13 cellular contexts compared by ENCODE assay signal in genomic region chr10:127196955-127197432, GRCh38. TPM values are rescaled to one million over a fixed set of nuclear protein-coding genes. Genes with fewer than 3 reads are reported as not detected.
A peak's percentile ranks its signal among the peaks of the same experiment; 100 is the strongest.
DNase-seq lines count a peak whose midpoint lies in the region; ATAC-seq, FAIRE-seq and TF ChIP-seq lines count a peak whose summit lies in the region.
"Had no signal": no experiment of that assay in that cellular context is flagged by ENCODE, and none has a peak within 500 bp of the region (broad histone marks: within the 10 kb centered on the region; RNA-seq: fewer than 3 reads in every experiment).

No MANE protein-coding gene starts in this region.

- H2AFZ ChIP-seq in mammary epithelial cell (ENCODE audit: low read depth, low read length) = no peak overlapping the region
- no peak overlapping the region for H2AFZ ChIP-seq in keratinocyte (ENCODE audit: control insufficient read depth, low read length)

- H3K79me2 ChIP-seq in mammary epithelial cell (ENCODE audit: insufficient read depth, low read length) (no peaks in the 10 kb centered on the region), keratinocyte (ENCODE audit: control insufficient read depth, insufficient read depth, low read length) (no peaks in the 10 kb centered on the region)

- no TSS peak for BruUV-seq in mammary epithelial cell (replicated peaks; lab: Mats Ljungman, UMichigan)

- H4K20me1 ChIP-seq in mammary epithelial cell (ENCODE audit: insufficient read depth, low read length) = no peaks in the 10 kb centered on the region
- H4K20me1 ChIP-seq in keratinocyte (ENCODE audit: control insufficient read depth, extremely low read depth, insufficient read depth, low read length) = peaks cover 8% of the 10 kb centered on the region

- ATAC-seq in Right ventricle myocardium superior (ENCODE audit: poor library complexity) (no peak), GM21515 (IDR thresholded peaks at IDR 0.05; ENCODE audit: unreplicated experiment) (no peak), GM18867 (IDR thresholded peaks at IDR 0.05; ENCODE audit: unreplicated experiment) (no peak)

- H3K4me3 ChIP-seq in cardiac muscle cell (peak overlapping the region; percentile 38), mammary epithelial cell (replicated peaks in 1 of 3; ENCODE audit: insufficient read depth in 1 of 3, low read depth in 2 of 3, low read length in 3 of 3) (peak overlapping the region; percentile 27 to 47 (median 35)), keratinocyte (ENCODE audit: control insufficient read depth in 2 of 3, extremely low read depth in 1 of 3, insufficient read depth in 2 of 3, low read depth in 1 of 3, low read length in 3 of 3) (peak overlapping the region; percentile 14 to 45 (median 30)), testis (peak overlapping the region; percentile 54 to 67)

- DNase-seq in cardiac muscle cell (ENCODE audit: low read depth in 1 of 2, low spot score in 1 of 2) (no peak), Right ventricle myocardium superior (no peak), mammary epithelial cell (no peak), keratinocyte (ENCODE audit: low read depth, low spot score) (no peak), testis (peak; percentile 22), germinal center (ENCODE audit: low spot score) (no peak)
- DNase-seq: activated effector memory CD4-positive, alpha-beta T cell treated with anti-CD3 and anti-CD28 coated beads, Interleukin-2, amount 50 U/mL, for 16 hours; stimulated activated naive CD4-positive, alpha-beta T cell had no signal

- no peaks in the 10 kb centered on the region for H3K36me3 ChIP-seq in cardiac muscle cell
- no peaks in the 10 kb centered on the region for H3K36me3 ChIP-seq in mammary epithelial cell (ENCODE audit: insufficient read depth, low read length)
- peaks cover 0 to 2% of the 10 kb centered on the region in 2 experiments for H3K36me3 ChIP-seq in keratinocyte (ENCODE audit: control insufficient read depth in 2 of 2, extremely low read depth in 1 of 2, insufficient read depth in 2 of 2, low read length in 2 of 2)
- H3K36me3 ChIP-seq in testis (ENCODE audit: low read depth, missing control alignments) = no peaks in the 10 kb centered on the region
- H3K36me3 ChIP-seq: BE2C had no signal

- no peak for TF ChIP-seq POLR2A in testis (IDR thresholded peaks at IDR 0.05)

- H3K4me1 ChIP-seq in cardiac muscle cell (ENCODE audit: low read depth) (peaks cover 11% of the 10 kb centered on the region), mammary epithelial cell (ENCODE audit: insufficient read depth, low read length) (peaks cover 19% of the 10 kb centered on the region), keratinocyte (ENCODE audit: control insufficient read depth, extremely low read depth, insufficient read depth, low read length) (peaks cover 4% of the 10 kb centered on the region), testis (peaks cover 22% of the 10 kb centered on the region)
- H3K4me1 ChIP-seq: BE2C had no signal

- TF ChIP-seq CTCF in cardiac muscle cell (IDR thresholded peaks at IDR 0.05; ENCODE audit: low read depth, low read length) = no peak
- TF ChIP-seq CTCF in mammary epithelial cell (conservative IDR thresholded peaks at IDR 0.05 in 1 of 2, IDR thresholded peaks at IDR 0.05 in 1 of 2; ENCODE audit: extremely low read depth in 1 of 2, insufficient read depth in 1 of 2, low read depth in 1 of 2, low read length in 2 of 2) = no peak
- no peak for TF ChIP-seq CTCF in keratinocyte (optimal IDR thresholded peaks at IDR 0.05 in 1 of 3, IDR thresholded peaks at IDR 0.05 in 1 of 3, conservative IDR thresholded peaks at IDR 0.05 in 1 of 3; ENCODE audit: extremely low read depth in 1 of 3, insufficient read depth in 2 of 3, low read length in 3 of 3)
- no peak for TF ChIP-seq CTCF in testis (IDR thresholded peaks at IDR 0.05)

- CTCF ChIA-PET in mammary epithelial cell (lab: Charles Lee; ENCODE audit: low non-redundant PET) = interaction anchor here (0.6 kb wide), 1 partner anchor 184 kb away, joined by 4 read pairs; no protein-coding TSS in a partner anchor

- no peaks in the 10 kb centered on the region for H3K9me1 ChIP-seq in keratinocyte (ENCODE audit: control insufficient read depth, extremely low read depth, insufficient read depth, low read length)

- H3K9ac ChIP-seq in mammary epithelial cell (ENCODE audit: insufficient read depth, low read length) = no peak overlapping the region
- no peak overlapping the region for H3K9ac ChIP-seq in keratinocyte (ENCODE audit: control insufficient read depth, extremely low read depth, insufficient read depth, low read length)

- H3K27me3 ChIP-seq in cardiac muscle cell (peaks cover 64% of the 10 kb centered on the region), mammary epithelial cell (ENCODE audit: insufficient read depth, low read length) (no peaks in the 10 kb centered on the region), keratinocyte (ENCODE audit: control insufficient read depth, extremely low read depth, insufficient read depth, low read length) (peaks cover 12% of the 10 kb centered on the region), testis (no peaks in the 10 kb centered on the region)

- H3K27ac ChIP-seq in cardiac muscle cell (no peak overlapping the region), mammary epithelial cell (ENCODE audit: insufficient read depth, low read depth, low read length) (no peak overlapping the region), keratinocyte (ENCODE audit: control insufficient read depth, insufficient read depth, low read length) (no peak overlapping the region), testis (peak overlapping the region in 1 of 2 donors; percentile 59)
- H3K27ac ChIP-seq: VCaP had no signal

- WGBS in mammary epithelial cell (ENCODE audit: low coverage, missing lambda C conversion rate) = no CpG with 5 or more reads among the region's 11 CpGs
- 41 to 43% methylated on average over 7 to 11 of the region's 11 CpGs for WGBS in testis, 2 donors

- H3K4me2 ChIP-seq in mammary epithelial cell (ENCODE audit: insufficient read depth, low read depth, low read length) (peak overlapping the region; percentile 92), keratinocyte (ENCODE audit: control insufficient read depth, extremely low read depth, insufficient read depth, low read depth, low read length) (peak overlapping the region; percentile 65)

- dilution Hi-C loops in mammary epithelial cell (cut with HindIII; ENCODE audit: low sequenced_read_pairs) = no loop called here
- dilution Hi-C loops in keratinocyte (cut with MboI; ENCODE audit: extremely low pct_ligation_motif_present, low sequenced_read_pairs) = no loop called here

- intact Hi-C loops in Right ventricle myocardium superior (cut with DNase I) (no loop called here), mammary epithelial cell (cut with micrococcal nuclease) (loop anchor here (2.0 kb wide), 1 partner anchor 52 kb away; no protein-coding TSS in a partner anchor), testis (cut with DNase I; ENCODE audit: low total_unique reads) (no loop called here)

- in situ Hi-C loops in mammary epithelial cell (cut with MboI; ENCODE audit: low sequenced_read_pairs in 2 of 2) = no loop called here

- FAIRE-seq in keratinocyte (lab: Jason Lieb, UNC) = no peak

- no peaks in the 10 kb centered on the region for H3K9me3 ChIP-seq in cardiac muscle cell (ENCODE audit: low read depth)
- H3K9me3 ChIP-seq in mammary epithelial cell (replicated peaks; ENCODE audit: insufficient read depth, low read length) = no peaks in the 10 kb centered on the region
- no peaks in the 10 kb centered on the region for H3K9me3 ChIP-seq in keratinocyte (ENCODE audit: control insufficient read depth, low read depth, low read length)
- no peaks in the 10 kb centered on the region for H3K9me3 ChIP-seq in testis
- H3K9me3 ChIP-seq: BE2C had no signal

RNA-seq across cellular contexts. Expression of gene INSYN2A, which starts 0.6 kb away (rescaled TPM):
- total RNA-seq in cardiac muscle cell (not detected in 2 replicates), Right ventricle myocardium superior (0.05 TPM), mammary epithelial cell (under 1 TPM; 0.07 to 0.17 TPM), testis (1 to 10 TPM; 2.0 to 2.4 TPM)
- polyA plus RNA-seq in cardiac muscle cell (0.41 and 0.60 TPM in 2 replicates), mammary epithelial cell (0.14 TPM), keratinocyte (0.01 TPM in 1 of 3 replicates, not detected in the others), testis (ENCODE audit: insufficient read depth, low read depth, low replicate concordance) (1.4 TPM)
- polyA minus RNA-seq in mammary epithelial cell (not detected), keratinocyte (not detected in 3 replicates)
- polyA plus RNA-seq in keratinocyte (2011; ENCODE audit: low read depth) = not detected
- not detected in 2 replicates for polyA plus RNA-seq in keratinocyte (2011; cell fraction: cytosol; rRNA removed)
- 0.04 TPM in 1 of 2 replicates, not detected in the other for polyA plus RNA-seq in keratinocyte (2011; cell fraction: nucleus; rRNA removed)
- 0.23 TPM in 1 of 2 replicates, not detected in the other for polyA plus RNA-seq in keratinocyte (2012; ENCODE audit: low replicate concordance)
- polyA minus RNA-seq in keratinocyte (2011; cell fraction: cytosol; rRNA and poly(A)+ RNA removed) = not detected
- polyA minus RNA-seq in keratinocyte (2011; cell fraction: nucleus; rRNA and poly(A)+ RNA removed) = not detected in 2 replicates
- total RNA-seq: liver had no signal
